In genomic region chr5:622946-623522, GRCh38 we compare ENCODE assay signal across 24 cellular contexts. TPM values are rescaled to one million over a fixed set of nuclear protein-coding genes. Genes with fewer than 3 reads are reported as not detected.
DNase-seq lines count a peak whose midpoint lies in the region; ATAC-seq and TF ChIP-seq lines count a peak whose summit lies in the region.
"Had no signal": no experiment of that assay in that cellular context is flagged by ENCODE, and none has a peak within 500 bp of the region (broad histone marks: within the 10 kb centered on the region; RNA-seq: fewer than 3 reads in every experiment).

No MANE protein-coding gene starts in this region.

- H3K27ac ChIP-seq in left lung = no peak overlapping the region
- H3K27ac ChIP-seq: GM23248, SJSA1 had no signal

- no peaks in the 10 kb centered on the region for H3K27me3 ChIP-seq in left lung
- H3K27me3 ChIP-seq: SJSA1 had no signal

- H3K9me3 ChIP-seq in left lung = no peaks in the 10 kb centered on the region
- H3K9me3 ChIP-seq: HAP-1, SJSA1 had no signal

- H3K4me3 Mint-ChIP-seq in activated naive CD8-positive, alpha-beta T cell treated with anti-CD3 and anti-CD28 coated beads, Interleukin-2, amount 10 ng/mL, durations not matched to agents 7 days and 5 days = no peak overlapping the region
- H3K4me3 Mint-ChIP-seq in activated naive CD8-positive, alpha-beta T cell treated with anti-CD3 and anti-CD28 coated beads for 36 hours = no peak overlapping the region
- no peak overlapping the region for H3K4me3 Mint-ChIP-seq in CD14-positive monocyte
- H3K4me3 Mint-ChIP-seq: CD8-positive, alpha-beta memory T cell had no signal

- POLR2A ChIA-PET in activated naive CD8-positive, alpha-beta T cell treated with anti-CD3 and anti-CD28 coated beads, Interleukin-2, amount 10 ng/mL, durations not matched to agents 7 days and 5 days (lab: Charles Lee) = no interaction called here

- H3K4me1 ChIP-seq in left lung = no peaks in the 10 kb centered on the region
- H3K4me1 ChIP-seq: SJSA1 had no signal

- H3K4me1 Mint-ChIP-seq in activated naive CD8-positive, alpha-beta T cell treated with anti-CD3 and anti-CD28 coated beads, Interleukin-2, amount 10 ng/mL, durations not matched to agents 7 days and 5 days = no peaks in the 10 kb centered on the region
- H3K4me1 Mint-ChIP-seq in activated naive CD8-positive, alpha-beta T cell treated with anti-CD3 and anti-CD28 coated beads for 36 hours = no peaks in the 10 kb centered on the region
- no peaks in the 10 kb centered on the region for H3K4me1 Mint-ChIP-seq in CD14-positive monocyte

- H3K27ac Mint-ChIP-seq in activated naive CD8-positive, alpha-beta T cell treated with anti-CD3 and anti-CD28 coated beads, Interleukin-2, amount 10 ng/mL, durations not matched to agents 7 days and 5 days = no peak overlapping the region
- no peak overlapping the region for H3K27ac Mint-ChIP-seq in activated naive CD8-positive, alpha-beta T cell treated with anti-CD3 and anti-CD28 coated beads for 36 hours
- no peak overlapping the region for H3K27ac Mint-ChIP-seq in CD14-positive monocyte
- H3K27ac Mint-ChIP-seq: CD8-positive, alpha-beta memory T cell had no signal

- ATAC-seq in activated naive CD8-positive, alpha-beta T cell treated with anti-CD3 and anti-CD28 coated beads, Interleukin-2, amount 10 ng/mL, durations not matched to agents 7 days and 5 days (ENCODE audit: low read depth) = no peak
- ATAC-seq in left lung (no peak), HG03135 (IDR thresholded peaks at IDR 0.05; ENCODE audit: unreplicated experiment) (no peak)

- H3K36me3 Mint-ChIP-seq in activated naive CD8-positive, alpha-beta T cell treated with anti-CD3 and anti-CD28 coated beads, Interleukin-2, amount 10 ng/mL, durations not matched to agents 7 days and 5 days = peaks cover 3% of the 10 kb centered on the region
- peaks cover 11% of the 10 kb centered on the region for H3K36me3 Mint-ChIP-seq in activated naive CD8-positive, alpha-beta T cell treated with anti-CD3 and anti-CD28 coated beads for 36 hours
- H3K36me3 Mint-ChIP-seq in CD14-positive monocyte = peaks cover 74 to 77% of the 10 kb centered on the region in 2 donors

- DNase-seq in activated naive CD8-positive, alpha-beta T cell treated with anti-CD3 and anti-CD28 coated beads, Interleukin-2, amount 10 ng/mL, durations not matched to agents 7 days and 5 days = peak; percentile 14
- DNase-seq in activated naive CD8-positive, alpha-beta T cell treated with anti-CD3 and anti-CD28 coated beads for 36 hours = no peak
- DNase-seq in CD14-positive monocyte (ENCODE audit: low spot score) (peak; percentile 13), left lung (peak; percentile 25 to 72), posterior vena cava (ENCODE audit: low spot score) (peak; percentile 51), NCI-H2029 treated with DMSO at 0.1 percent for 48 hours (lab: John Stamatoyannopoulos, UW) (no peak), DMS 273 treated with DMSO at 0.1 percent for 48 hours (lab: John Stamatoyannopoulos, UW) (no peak)
- DNase-seq: 8988T, C1 segment of cervical spinal cord, Calu3, DMS53, GDM1, GM23248, KG1, NCI-H1092, NCI-H1436 treated with DMSO at 0.1 percent for 48 hours, NCI-H1930, NCI-H2227 treated with DMSO at 0.1 percent for 48 hours, NCI-H524, NCI-H774 had no signal

- TF ChIP-seq CTCF in CD14-positive monocyte (IDR thresholded peaks at IDR 0.05) (no peak), left lung (IDR thresholded peaks at IDR 0.05) (no peak)

- no peaks in the 10 kb centered on the region for H3K9me3 Mint-ChIP-seq in activated naive CD8-positive, alpha-beta T cell treated with anti-CD3 and anti-CD28 coated beads, Interleukin-2, amount 10 ng/mL, durations not matched to agents 7 days and 5 days
- H3K9me3 Mint-ChIP-seq in activated naive CD8-positive, alpha-beta T cell treated with anti-CD3 and anti-CD28 coated beads for 36 hours = no peaks in the 10 kb centered on the region
- H3K9me3 Mint-ChIP-seq in CD14-positive monocyte = no peaks in the 10 kb centered on the region
- H3K9me3 Mint-ChIP-seq: CD8-positive, alpha-beta memory T cell had no signal

- no peaks in the 10 kb centered on the region for H3K27me3 Mint-ChIP-seq in activated naive CD8-positive, alpha-beta T cell treated with anti-CD3 and anti-CD28 coated beads, Interleukin-2, amount 10 ng/mL, durations not matched to agents 7 days and 5 days
- no peaks in the 10 kb centered on the region for H3K27me3 Mint-ChIP-seq in activated naive CD8-positive, alpha-beta T cell treated with anti-CD3 and anti-CD28 coated beads for 36 hours
- peaks cover 0 to 2% (median 1%) of the 10 kb centered on the region in 3 donors for H3K27me3 Mint-ChIP-seq in CD14-positive monocyte (ENCODE audit: low read depth in 3 of 3)
- H3K27me3 Mint-ChIP-seq: CD8-positive, alpha-beta memory T cell had no signal

- H3K4me3 ChIP-seq in left lung = no peak overlapping the region
- H3K4me3 ChIP-seq: GM23248, HAP-1, SJSA1 had no signal

- peaks cover 0 to 77% of the 10 kb centered on the region in 2 donors for H3K36me3 ChIP-seq in left lung

- intact Hi-C loops in CD14-positive monocyte (cut with micrococcal nuclease) (no loop called here), left lung (cut with DNase I) (no loop called here), posterior vena cava (cut with DNase I) (no loop called here)

RNA-seq across cellular contexts. Expression of gene CEP72, which starts 10.9 kb away (rescaled TPM):
- total RNA-seq in activated naive CD8-positive, alpha-beta T cell treated with anti-CD3 and anti-CD28 coated beads, Interleukin-2, amount 10 ng/mL, durations not matched to agents 7 days and 5 days = 10 to 100 TPM; 33.8 to 35.7 TPM
- 10 to 100 TPM; 21.9 to 23.8 TPM for total RNA-seq in activated naive CD8-positive, alpha-beta T cell treated with anti-CD3 and anti-CD28 coated beads for 36 hours
- under 1 TPM; 0.13 to 0.24 TPM for polyA plus RNA-seq in CD14-positive monocyte
- total RNA-seq in left lung (10 to 100 TPM in 1 of 2 donors, 1 to 10 TPM in 1; 5.5 to 13.1 TPM), posterior vena cava (1 to 10 TPM; 1.9 to 2.4 TPM)

Comparison
In these comparisons a context has a peak if more than half of its experiments do, and no peak if none do; other contexts are left out.
1. DNase-seq: peak in activated naive CD8-positive, alpha-beta T cell treated with anti-CD3 and anti-CD28 coated beads, Interleukin-2, amount 10 ng/mL, durations not matched to agents 7 days and 5 days (single experiment), CD14-positive monocyte (single experiment), left lung (2 of 2) and posterior vena cava (single experiment); none in activated naive CD8-positive, alpha-beta T cell treated with anti-CD3 and anti-CD28 coated beads for 36 hours (single experiment), NCI-H2029 treated with DMSO at 0.1 percent for 48 hours (single experiment) and DMS 273 treated with DMSO at 0.1 percent for 48 hours (single experiment).